18 cellular contexts compared by ENCODE assay signal in genomic region chr16:15897386-15897785, GRCh38. TPM values are rescaled to one million over a fixed set of nuclear protein-coding genes. Genes with fewer than 3 reads are reported as not detected.
DNase-seq lines count a peak whose midpoint lies in the region; ATAC-seq and TF ChIP-seq lines count a peak whose summit lies in the region.
"Had no signal": no experiment of that assay in that cellular context is flagged by ENCODE, and none has a peak within 500 bp of the region (broad histone marks: within the 10 kb centered on the region; RNA-seq: fewer than 3 reads in every experiment).

No MANE protein-coding gene starts in this region.

- H3K79me2 ChIP-seq in DOHH2 (ENCODE audit: control insufficient read depth, low read length) = no peaks in the 10 kb centered on the region
- H3K79me2 ChIP-seq in OCI-LY1 (ENCODE audit: insufficient read depth, low read length) = no peaks in the 10 kb centered on the region
- no peaks in the 10 kb centered on the region for H3K79me2 ChIP-seq in GM23338 (replicated peaks; ENCODE audit: insufficient read depth)

- no peaks in the 10 kb centered on the region for H3K9me2 ChIP-seq in DOHH2 (replicated peaks; ENCODE audit: control insufficient read depth, low read length)
- no peaks in the 10 kb centered on the region for H3K9me2 ChIP-seq in OCI-LY1 (ENCODE audit: low read depth, low read length)
- H3K9me2 ChIP-seq in GM23338 (ENCODE audit: insufficient read depth) = no peaks in the 10 kb centered on the region

- no peaks in the 10 kb centered on the region for H3K27me3 Mint-ChIP-seq in central memory CD8-positive, alpha-beta T cell
- H3K27me3 Mint-ChIP-seq in GM23338 (ENCODE audit: insufficient read depth, low read depth, poor library complexity) = peaks cover 4% of the 10 kb centered on the region
- H3K27me3 Mint-ChIP-seq: activated naive CD8-positive, alpha-beta T cell; naive thymus-derived CD4-positive, alpha-beta T cell; progenitor cell of endocrine pancreas had no signal

- peaks cover 25% of the 10 kb centered on the region for H3K4me1 ChIP-seq in BLaER1
- peaks cover 21% of the 10 kb centered on the region for H3K4me1 ChIP-seq in DOHH2 (ENCODE audit: control insufficient read depth, low read length)
- H3K4me1 ChIP-seq in OCI-LY1 (ENCODE audit: insufficient read depth, low read length, severe bottlenecking) = peaks cover 22% of the 10 kb centered on the region
- no peaks in the 10 kb centered on the region for H3K4me1 ChIP-seq in GM23338 (ENCODE audit: insufficient read depth)

- DNase-seq in central memory CD8-positive, alpha-beta T cell (ENCODE audit: low spot score in 2 of 2) = no peak
- DNase-seq in NCI-H1105 (lab: John Stamatoyannopoulos, UW) (no peak), GM23338 (ENCODE audit: low spot score) (no peak)
- no peak for DNase-seq in stimulated activated CD4-positive, alpha-beta T cell treated with anti-CD3 and anti-CD28 coated beads, Interleukin-4, amount 100 ng/mL, for 1 hour
- DNase-seq: DMS79; heart left ventricle; KG1; stimulated activated naive CD4-positive, alpha-beta T cell had no signal

- no peaks in the 10 kb centered on the region for H3K36me3 ChIP-seq in BLaER1
- no peaks in the 10 kb centered on the region for H3K36me3 ChIP-seq in DOHH2 (ENCODE audit: control insufficient read depth, low read length)
- H3K36me3 ChIP-seq in OCI-LY1 (ENCODE audit: insufficient read depth, low read length) = no peaks in the 10 kb centered on the region
- no peaks in the 10 kb centered on the region for H3K36me3 ChIP-seq in GM23338 (ENCODE audit: insufficient read depth)
- H3K36me3 ChIP-seq: heart left ventricle, upper lobe of left lung had no signal

- no peaks in the 10 kb centered on the region for H4K20me1 ChIP-seq in BLaER1
- H4K20me1 ChIP-seq in DOHH2 (ENCODE audit: control insufficient read depth, insufficient read depth, low read depth, low read length) = no peaks in the 10 kb centered on the region
- H4K20me1 ChIP-seq in OCI-LY1 (ENCODE audit: insufficient read depth, low read length) = no peaks in the 10 kb centered on the region
- H4K20me1 ChIP-seq in GM23338 (replicated peaks; ENCODE audit: insufficient read depth) = no peaks in the 10 kb centered on the region

- H3K4me1 Mint-ChIP-seq in central memory CD8-positive, alpha-beta T cell = no peaks in the 10 kb centered on the region
- peaks cover 3% of the 10 kb centered on the region; the same call in 1 of the 3 replicates for H3K4me1 Mint-ChIP-seq in GM23338

- H2AFZ ChIP-seq in OCI-LY1 (ENCODE audit: low read length) (no peak overlapping the region), GM23338 (no peak overlapping the region)

- H3F3A ChIP-seq in DOHH2 (ENCODE audit: control insufficient read depth, insufficient read depth) (no peaks in the 10 kb centered on the region), OCI-LY1 (ENCODE audit: insufficient read depth, low read length) (no peaks in the 10 kb centered on the region), GM23338 (replicated peaks; ENCODE audit: low read depth) (no peaks in the 10 kb centered on the region)

- no peaks in the 10 kb centered on the region for H3K36me3 Mint-ChIP-seq in central memory CD8-positive, alpha-beta T cell (ENCODE audit: insufficient read depth)
- H3K36me3 Mint-ChIP-seq in GM23338 (ENCODE audit: low read depth) = no peaks in the 10 kb centered on the region
- H3K36me3 Mint-ChIP-seq: activated naive CD8-positive, alpha-beta T cell; naive thymus-derived CD4-positive, alpha-beta T cell had no signal

- peak overlapping the region; percentile 25 for H3K27ac Mint-ChIP-seq in central memory CD8-positive, alpha-beta T cell (ENCODE audit: low read depth)
- H3K27ac Mint-ChIP-seq in GM23338 = no peak overlapping the region
- H3K27ac Mint-ChIP-seq: activated naive CD8-positive, alpha-beta T cell; progenitor cell of endocrine pancreas had no signal

- H3K9ac ChIP-seq in BLaER1 = no peak overlapping the region
- H3K9ac ChIP-seq in OCI-LY1 (ENCODE audit: low read length) = peak overlapping the region; percentile 12; the same call in 1 of the 2 replicates

- TF ChIP-seq CTCF in DOHH2 (IDR thresholded peaks at IDR 0.05; ENCODE audit: low read depth, low read length, poor library complexity, severe bottlenecking) = no peak
- no peak for TF ChIP-seq CTCF in OCI-LY1 (IDR thresholded peaks at IDR 0.05; ENCODE audit: low read length)
- no peak for TF ChIP-seq CTCF in GM23338 (conservative IDR thresholded peaks at IDR 0.05; ENCODE audit: low read depth in 2 of 2)

- H3K9me3 ChIP-seq in BLaER1 = no peaks in the 10 kb centered on the region
- no peaks in the 10 kb centered on the region for H3K9me3 ChIP-seq in DOHH2 (ENCODE audit: control insufficient read depth, insufficient read depth, low read length)
- H3K9me3 ChIP-seq in OCI-LY1 (ENCODE audit: low read length) = no peaks in the 10 kb centered on the region
- H3K9me3 ChIP-seq: heart left ventricle, upper lobe of left lung had no signal

- H3K27ac ChIP-seq in BLaER1 = no peak overlapping the region
- no peak overlapping the region for H3K27ac ChIP-seq in DOHH2 (ENCODE audit: low read depth, low read length)
- peak overlapping the region; percentile 68 for H3K27ac ChIP-seq in OCI-LY1 (ENCODE audit: low read depth, low read length, poor library complexity, severe bottlenecking)
- H3K27ac ChIP-seq in GM23338 (ENCODE audit: low read depth) = no peak overlapping the region
- H3K27ac ChIP-seq: heart left ventricle had no signal

- no peak for ATAC-seq in central memory CD8-positive, alpha-beta T cell (replicated peaks; ENCODE audit: extremely low read depth, poor library complexity, severe bottlenecking)
- ATAC-seq in GM23338 (no peak), GM19023 (IDR thresholded peaks at IDR 0.05; ENCODE audit: unreplicated experiment) (no peak)
- ATAC-seq: esophagus mucosa; heart left ventricle; naive thymus-derived CD4-positive, alpha-beta T cell had no signal

- H3K4me2 ChIP-seq in BLaER1 (0 out of 2 replicates have a peak overlapping the region, but pooled peaks have one; percentile 53), DOHH2 (ENCODE audit: low read length) (peak overlapping the region; percentile 42; the same call in 1 of the 2 replicates), OCI-LY1 (ENCODE audit: low read length) (peak overlapping the region; percentile 63), GM23338 (no peak overlapping the region)

- no peaks in the 10 kb centered on the region for H3K9me3 Mint-ChIP-seq in central memory CD8-positive, alpha-beta T cell
- no peaks in the 10 kb centered on the region; the same call in 2 of the 3 replicates for H3K9me3 Mint-ChIP-seq in GM23338
- H3K9me3 Mint-ChIP-seq: naive thymus-derived CD4-positive, alpha-beta T cell had no signal

- H3K4me3 ChIP-seq in BLaER1 = no peak overlapping the region
- H3K4me3 ChIP-seq in DOHH2 (ENCODE audit: low read length) = no peak overlapping the region
- peak overlapping the region; percentile 40 for H3K4me3 ChIP-seq in OCI-LY1 (ENCODE audit: low read depth, low read length, poor library complexity, severe bottlenecking)
- no peak overlapping the region for H3K4me3 ChIP-seq in GM23338
- H3K4me3 ChIP-seq: heart left ventricle, upper lobe of left lung had no signal

- H3K4me3 Mint-ChIP-seq in central memory CD8-positive, alpha-beta T cell = no peak overlapping the region
- H3K4me3 Mint-ChIP-seq in GM23338 = no peak overlapping the region
- H3K4me3 Mint-ChIP-seq: activated naive CD8-positive, alpha-beta T cell had no signal

- H3K27me3 ChIP-seq in BLaER1 = no peaks in the 10 kb centered on the region
- no peaks in the 10 kb centered on the region for H3K27me3 ChIP-seq in DOHH2 (ENCODE audit: control insufficient read depth, low read length)
- no peaks in the 10 kb centered on the region for H3K27me3 ChIP-seq in OCI-LY1 (ENCODE audit: insufficient read depth, low read length)
- H3K27me3 ChIP-seq in GM23338 (ENCODE audit: insufficient read depth) = no peaks in the 10 kb centered on the region
- H3K27me3 ChIP-seq: heart left ventricle, upper lobe of left lung had no signal

TF ChIP-seq in GM23338, 12 proteins besides CTCF, POLR2A, EP300 and RAD21 (continues in another document):
- TF ChIP-seq ZNF114 (CRISPR knock-in tag; IDR thresholded peaks at IDR 0.05) (no peak), ETS1 (IDR thresholded peaks at IDR 0.05) (no peak), STAT1 (IDR thresholded peaks at IDR 0.05; ENCODE audit: unreplicated experiment) (no peak), CREB1 (CRISPR knock-in tag; IDR thresholded peaks at IDR 0.05; ENCODE audit: low read depth) (no peak), NANOG (IDR thresholded peaks at IDR 0.05; ENCODE audit: borderline replicate concordance) (no peak)

RNA-seq across cellular contexts. Expression of gene CEP20, which starts 9.0 kb away (rescaled TPM):
- total RNA-seq in GM23338 (2014; rRNA removed; shearing (Covaris generic)) = 63.0 and 70.9 TPM in 2 replicates
- polyA plus RNA-seq in GM23338 (2016; fragmentation: Nextera tagmentation; extraction: Ambion mirVana) = 50.2 and 60.2 TPM in 2 replicates

RNA-seq across cellular contexts. Expression of gene MYH11, which starts 40.6 kb away (rescaled TPM):
- 1.0 and 5.9 TPM in 2 replicates for total RNA-seq in GM23338 (2014; rRNA removed; shearing (Covaris generic))
- polyA plus RNA-seq in GM23338 (2016; fragmentation: Nextera tagmentation; extraction: Ambion mirVana) = 0.71 and 1.6 TPM in 2 replicates
- polyA plus RNA-seq: mammary epithelial cell had no signal

RNA-seq across cellular contexts. Expression of gene ABCC1, which starts 52.0 kb away (rescaled TPM):
- 46.6 and 48.2 TPM in 2 replicates for total RNA-seq in GM23338 (2014; rRNA removed; shearing (Covaris generic))
- 11.0 and 12.6 TPM in 2 replicates for polyA plus RNA-seq in GM23338 (2016; fragmentation: Nextera tagmentation; extraction: Ambion mirVana)
